Comparison of ENCODE assay signal across 1 cellular context in the genomic region with DNA sequence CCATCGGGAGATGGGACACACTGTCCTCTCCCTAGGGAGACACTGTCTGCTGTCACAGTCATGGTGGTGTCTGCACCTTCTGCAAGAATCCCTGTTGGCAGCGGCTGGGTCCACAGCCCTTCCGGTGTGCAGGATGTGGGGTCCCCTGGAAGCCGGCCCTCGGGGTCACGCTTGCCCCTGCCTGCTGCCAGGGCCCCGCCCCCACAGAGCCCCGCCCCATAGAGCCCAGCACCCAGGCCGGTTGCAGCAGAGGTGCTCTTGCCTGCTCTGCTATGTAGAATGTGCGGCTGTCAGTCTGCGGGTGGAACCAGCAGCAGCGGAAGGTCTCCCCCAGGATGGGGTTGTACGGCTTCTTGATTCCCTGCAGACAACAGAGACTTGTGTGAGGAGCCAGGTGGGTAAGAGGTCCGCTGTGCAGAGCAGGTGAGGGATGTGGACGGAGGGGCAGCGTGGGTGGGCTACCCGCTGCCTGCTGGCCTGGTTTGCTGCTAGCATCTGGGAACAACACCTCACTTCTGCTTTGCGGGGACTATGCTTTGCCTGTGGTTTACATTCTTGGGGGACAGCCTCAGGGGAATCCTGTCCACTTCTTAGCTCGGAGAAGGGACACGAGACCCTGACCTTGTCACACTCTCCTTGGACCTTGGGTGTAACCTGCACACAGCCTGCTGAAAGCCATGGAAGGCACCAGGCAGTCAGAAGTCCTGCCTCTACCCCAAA.
TF ChIP-seq lines count a peak whose summit lies in the region.

No MANE protein-coding gene starts in this region.

TF ChIP-seq in SK-N-SH, 30 proteins besides CTCF, POLR2A, EP300 and RAD21 (continued from another document):
- TF ChIP-seq, protein P1, sequence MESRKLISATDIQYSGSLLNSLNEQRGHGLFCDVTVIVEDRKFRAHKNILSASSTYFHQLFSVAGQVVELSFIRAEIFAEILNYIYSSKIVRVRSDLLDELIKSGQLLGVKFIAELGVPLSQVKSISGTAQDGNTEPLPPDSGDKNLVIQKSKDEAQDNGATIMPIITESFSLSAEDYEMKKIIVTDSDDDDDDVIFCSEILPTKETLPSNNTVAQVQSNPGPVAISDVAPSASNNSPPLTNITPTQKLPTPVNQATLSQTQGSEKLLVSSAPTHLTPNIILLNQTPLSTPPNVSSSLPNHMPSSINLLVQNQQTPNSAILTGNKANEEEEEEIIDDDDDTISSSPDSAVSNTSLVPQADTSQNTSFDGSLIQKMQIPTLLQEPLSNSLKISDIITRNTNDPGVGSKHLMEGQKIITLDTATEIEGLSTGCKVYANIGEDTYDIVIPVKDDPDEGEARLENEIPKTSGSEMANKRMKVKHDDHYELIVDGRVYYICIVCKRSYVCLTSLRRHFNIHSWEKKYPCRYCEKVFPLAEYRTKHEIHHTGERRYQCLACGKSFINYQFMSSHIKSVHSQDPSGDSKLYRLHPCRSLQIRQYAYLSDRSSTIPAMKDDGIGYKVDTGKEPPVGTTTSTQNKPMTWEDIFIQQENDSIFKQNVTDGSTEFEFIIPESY (IDR thresholded peaks at IDR 0.05; ENCODE audit: borderline replicate concordance, low read depth): no peak
- TF ChIP-seq RFX5 (IDR thresholded peaks at IDR 0.05; ENCODE audit: low read length) (no peak), TCF12 (IDR thresholded peaks at IDR 0.05) (no peak), TEAD4 (IDR thresholded peaks at IDR 0.05; ENCODE audit: borderline replicate concordance, insufficient read depth) (no peak), ELF1 (IDR thresholded peaks at IDR 0.05) (no peak), JUND (IDR thresholded peaks at IDR 0.05) (no peak), GABPA (IDR thresholded peaks at IDR 0.05; ENCODE audit: low read depth) (no peak), GATA2 (CRISPR knock-in tag; IDR thresholded peaks at IDR 0.05) (no peak)
- TF ChIP-seq, protein P2, sequence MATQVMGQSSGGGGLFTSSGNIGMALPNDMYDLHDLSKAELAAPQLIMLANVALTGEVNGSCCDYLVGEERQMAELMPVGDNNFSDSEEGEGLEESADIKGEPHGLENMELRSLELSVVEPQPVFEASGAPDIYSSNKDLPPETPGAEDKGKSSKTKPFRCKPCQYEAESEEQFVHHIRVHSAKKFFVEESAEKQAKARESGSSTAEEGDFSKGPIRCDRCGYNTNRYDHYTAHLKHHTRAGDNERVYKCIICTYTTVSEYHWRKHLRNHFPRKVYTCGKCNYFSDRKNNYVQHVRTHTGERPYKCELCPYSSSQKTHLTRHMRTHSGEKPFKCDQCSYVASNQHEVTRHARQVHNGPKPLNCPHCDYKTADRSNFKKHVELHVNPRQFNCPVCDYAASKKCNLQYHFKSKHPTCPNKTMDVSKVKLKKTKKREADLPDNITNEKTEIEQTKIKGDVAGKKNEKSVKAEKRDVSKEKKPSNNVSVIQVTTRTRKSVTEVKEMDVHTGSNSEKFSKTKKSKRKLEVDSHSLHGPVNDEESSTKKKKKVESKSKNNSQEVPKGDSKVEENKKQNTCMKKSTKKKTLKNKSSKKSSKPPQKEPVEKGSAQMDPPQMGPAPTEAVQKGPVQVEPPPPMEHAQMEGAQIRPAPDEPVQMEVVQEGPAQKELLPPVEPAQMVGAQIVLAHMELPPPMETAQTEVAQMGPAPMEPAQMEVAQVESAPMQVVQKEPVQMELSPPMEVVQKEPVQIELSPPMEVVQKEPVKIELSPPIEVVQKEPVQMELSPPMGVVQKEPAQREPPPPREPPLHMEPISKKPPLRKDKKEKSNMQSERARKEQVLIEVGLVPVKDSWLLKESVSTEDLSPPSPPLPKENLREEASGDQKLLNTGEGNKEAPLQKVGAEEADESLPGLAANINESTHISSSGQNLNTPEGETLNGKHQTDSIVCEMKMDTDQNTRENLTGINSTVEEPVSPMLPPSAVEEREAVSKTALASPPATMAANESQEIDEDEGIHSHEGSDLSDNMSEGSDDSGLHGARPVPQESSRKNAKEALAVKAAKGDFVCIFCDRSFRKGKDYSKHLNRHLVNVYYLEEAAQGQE (IDR thresholded peaks at IDR 0.05; ENCODE audit: low read depth, low read length): no peak
- TF ChIP-seq, protein P3, sequence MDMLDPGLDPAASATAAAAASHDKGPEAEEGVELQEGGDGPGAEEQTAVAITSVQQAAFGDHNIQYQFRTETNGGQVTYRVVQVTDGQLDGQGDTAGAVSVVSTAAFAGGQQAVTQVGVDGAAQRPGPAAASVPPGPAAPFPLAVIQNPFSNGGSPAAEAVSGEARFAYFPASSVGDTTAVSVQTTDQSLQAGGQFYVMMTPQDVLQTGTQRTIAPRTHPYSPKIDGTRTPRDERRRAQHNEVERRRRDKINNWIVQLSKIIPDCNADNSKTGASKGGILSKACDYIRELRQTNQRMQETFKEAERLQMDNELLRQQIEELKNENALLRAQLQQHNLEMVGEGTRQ (IDR thresholded peaks at IDR 0.05; ENCODE audit: borderline replicate concordance, low read depth, low read length): no peak
